In genomic region chr5:41856644-41857491, GRCh38 we compare ENCODE assay signal across 1 cellular context.
TF ChIP-seq lines count a peak whose summit lies in the region.

No MANE protein-coding gene starts in this region.

TF ChIP-seq in GM23338, 12 proteins besides CTCF, POLR2A, EP300 and RAD21:
- TF ChIP-seq ZNF462 (CRISPR knock-in tag; IDR thresholded peaks at IDR 0.05) (no peak), ETS1 (IDR thresholded peaks at IDR 0.05) (no peak), EZH2 (IDR thresholded peaks at IDR 0.05; ENCODE audit: low read depth, unreplicated experiment) (no peak), REST (IDR thresholded peaks at IDR 0.05; ENCODE audit: unreplicated experiment) (no peak), EZH2phosphoT487 (IDR thresholded peaks at IDR 0.05; ENCODE audit: unreplicated experiment) (no peak), POLR2AphosphoS5 (IDR thresholded peaks at IDR 0.05; ENCODE audit: low read depth) (no peak), ZNF114 (CRISPR knock-in tag; IDR thresholded peaks at IDR 0.05) (no peak), CREB1 (CRISPR knock-in tag; IDR thresholded peaks at IDR 0.05; ENCODE audit: low read depth) (no peak), ZNF331 (CRISPR knock-in tag; IDR thresholded peaks at IDR 0.05; ENCODE audit: low read depth) (no peak), STAT1 (IDR thresholded peaks at IDR 0.05; ENCODE audit: unreplicated experiment) (no peak), JUNB (IDR thresholded peaks at IDR 0.05; ENCODE audit: unreplicated experiment) (no peak), NANOG (IDR thresholded peaks at IDR 0.05; ENCODE audit: borderline replicate concordance) (no peak)
